Comparison of ENCODE assay signal across 27 cellular contexts in the genomic region with DNA sequence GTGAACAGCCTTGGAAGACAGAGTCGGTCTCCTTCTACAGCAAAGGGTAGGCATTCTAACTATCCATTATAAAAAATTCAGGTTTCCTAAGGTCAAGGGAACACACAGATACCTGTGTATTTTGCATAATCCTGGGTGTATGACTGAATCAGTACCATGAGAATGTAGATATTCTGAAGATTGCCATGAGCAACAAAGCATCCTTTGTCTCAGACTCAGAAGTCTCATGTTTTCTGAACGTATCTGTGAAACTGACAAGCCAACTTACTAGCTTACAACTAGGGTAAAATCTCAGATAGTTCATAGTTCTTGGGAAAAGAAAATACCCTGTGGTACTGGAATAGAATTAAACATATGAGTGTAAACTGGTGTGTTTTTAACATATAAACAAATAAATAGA. TPM values are rescaled to one million over a fixed set of nuclear protein-coding genes. Genes with fewer than 3 reads are reported as not detected.
DNase-seq lines count a peak whose midpoint lies in the region; ATAC-seq, FAIRE-seq and TF ChIP-seq lines count a peak whose summit lies in the region.
"Had no signal": no experiment of that assay in that cellular context is flagged by ENCODE, and none has a peak within 500 bp of the region (broad histone marks: within the 10 kb centered on the region; RNA-seq: fewer than 3 reads in every experiment).

No MANE protein-coding gene starts in this region.

- H3K36me3 ChIP-seq in HepG2 (replicated peaks in 1 of 2; ENCODE audit: control insufficient read depth in 1 of 2, insufficient read depth in 2 of 2, low read length in 2 of 2) = no peaks in the 10 kb centered on the region
- no peaks in the 10 kb centered on the region for H3K36me3 ChIP-seq in right lobe of liver
- H3K36me3 ChIP-seq: BE2C, HAP-1 had no signal

- no peak overlapping the region for H3K4me2 ChIP-seq in HepG2 (ENCODE audit: low read depth, low read length)
- H3K4me2 ChIP-seq: A549 had no signal

- intact Hi-C loops in HepG2 (cut with micrococcal nuclease; ENCODE audit: unreplicated experiment) (no loop called here), right lobe of liver (cut with DNase I) (no loop called here)

- H3K4me1 ChIP-seq in HepG2 (ENCODE audit: insufficient read depth, low read length) (peaks cover 28% of the 10 kb centered on the region), right lobe of liver (no peaks in the 10 kb centered on the region)
- H3K4me1 ChIP-seq: A549, BE2C, HAP-1 had no signal

- in situ Hi-C loops in HepG2 (cut with HindIII; ENCODE audit: extremely low pct_ligation_motif_present, low pct_unique_long_range_greater_than_20kb) (no loop called here), SK-MEL-5 (cut with HindIII; ENCODE audit: low pct_unique_long_range_greater_than_20kb, low sequenced_read_pairs) (no loop called here)

- H3K4me3 Mint-ChIP-seq in activated T-cell treated with anti-CD3 and anti-CD28 coated beads, Interleukin-2, amount 50 U/mL, for 72 hours = no peak overlapping the region
- H3K4me3 Mint-ChIP-seq: CD14-positive monocyte; CD4-positive, alpha-beta T cell; CD8-positive, alpha-beta memory T cell; HFFc6 had no signal

- DNase-seq in HepG2 (ENCODE audit: low spot score) (peak; percentile 20), right lobe of liver (no peak), SK-MEL-5 (ENCODE audit: low read depth, low spot score) (peak; percentile 25), globus pallidus (ENCODE audit: low spot score) (peak; percentile 18), pons (ENCODE audit: low spot score) (peak; percentile 54), D341Med (ENCODE audit: low spot score) (no peak)
- DNase-seq in activated T-cell treated with anti-CD3 and anti-CD28 coated beads, Interleukin-2, amount 50 U/mL, for 72 hours = no peak
- DNase-seq: 8988T; ACHN; AML-193; BE2C; Calu3; CD4-positive, alpha-beta T cell; CD8-positive, alpha-beta memory T cell; COR-L47; DMS153; DND-41; GOT3; HFFc6 had no signal

- H3K36me3 Mint-ChIP-seq in activated T-cell treated with anti-CD3 and anti-CD28 coated beads, Interleukin-2, amount 50 U/mL, for 72 hours (ENCODE audit: insufficient read depth in 2 of 2) = peaks cover 18 to 54% of the 10 kb centered on the region in 2 donors

- no peaks in the 10 kb centered on the region for H3K27me3 Mint-ChIP-seq in activated T-cell treated with anti-CD3 and anti-CD28 coated beads, Interleukin-2, amount 50 U/mL, for 72 hours (ENCODE audit: low read depth)
- H3K27me3 Mint-ChIP-seq: CD4-positive, alpha-beta T cell; CD8-positive, alpha-beta memory T cell had no signal

- ATAC-seq in HepG2 (no peak), right lobe of liver (no peak), HG03175 (IDR thresholded peaks at IDR 0.05; ENCODE audit: unreplicated experiment) (no peak)
- ATAC-seq in activated T-cell treated with anti-CD3 and anti-CD28 coated beads, Interleukin-2, amount 50 U/mL, for 72 hours (replicated peaks in 1 of 2) = no peak
- ATAC-seq: A549 had no signal

- peaks cover 9% of the 10 kb centered on the region for H3K79me2 ChIP-seq in HepG2 (ENCODE audit: insufficient read depth, low read length)

- no peak overlapping the region for H2AFZ ChIP-seq in HepG2 (ENCODE audit: low read length)

- TF ChIP-seq RAD21 in HepG2 (CRISPR knock-in tag; IDR thresholded peaks at IDR 0.05) = no peak

- POLR2A ChIA-PET in HepG2 (lab: Yijun Ruan, JAX) = no interaction called here

- no TSS peak for BruUV-seq in HepG2 (replicated peaks; lab: Mats Ljungman, UMichigan)

- WGBS in HepG2 (ENCODE audit: low lambda C conversion rate) = 76% methylated on average over 2 of the region's 2 CpGs
- 96% methylated on average over 2 of the region's 2 CpGs for WGBS in right lobe of liver (ENCODE audit: insufficient coverage, low coverage, low lambda C conversion rate, missing lambda C conversion rate)

- H3K9me3 ChIP-seq in HepG2 (ENCODE audit: low read length) = no peaks in the 10 kb centered on the region
- peaks cover 0 to 14% (median 3%) of the 10 kb centered on the region in 4 donors for H3K9me3 ChIP-seq in right lobe of liver
- H3K9me3 ChIP-seq: BE2C had no signal

- H3K4me3 ChIP-seq in HepG2 (replicated peaks in 1 of 3; ENCODE audit: insufficient read depth in 1 of 3, low read depth in 2 of 3, low read length in 3 of 3) (no peak overlapping the region), right lobe of liver (no peak overlapping the region)
- H3K4me3 ChIP-seq: A549; BLaER1 treated with 17β-estradiol and CSF1 and Interleukin-3, amounts not matched to agents 10 nM and 100 nM; HAP-1 had no signal

- H3K4me1 Mint-ChIP-seq in activated T-cell treated with anti-CD3 and anti-CD28 coated beads, Interleukin-2, amount 50 U/mL, for 72 hours (ENCODE audit: low read depth) = peaks cover 20% of the 10 kb centered on the region
- H3K4me1 Mint-ChIP-seq: CD14-positive monocyte had no signal

- no peak for FAIRE-seq in HepG2 (lab: Jason Lieb, UNC)
- FAIRE-seq: G401.6, GM12892, H54 had no signal

- H3K27me3 ChIP-seq in HepG2 (ENCODE audit: control insufficient read depth in 1 of 2, insufficient read depth in 2 of 2, low read length in 2 of 2) = no peaks in the 10 kb centered on the region
- H3K27me3 ChIP-seq in right lobe of liver = no peaks in the 10 kb centered on the region
- H3K27me3 ChIP-seq: BE2C; BLaER1 treated with 17β-estradiol and CSF1 and Interleukin-3, amounts not matched to agents 10 nM and 100 nM had no signal

- H3K27ac ChIP-seq in HepG2 (ENCODE audit: extremely low read length, insufficient read depth, low read length) (no peak overlapping the region), right lobe of liver (no peak overlapping the region)
- H3K27ac ChIP-seq: A549 had no signal

- H3K9ac ChIP-seq in HepG2 (ENCODE audit: insufficient read depth, low read depth, low read length) = no peak overlapping the region
- H3K9ac ChIP-seq: BLaER1 treated with 17β-estradiol and CSF1 and Interleukin-3, amounts not matched to agents 10 nM and 100 nM had no signal

- peaks cover 1 to 6% of the 10 kb centered on the region in 2 donors for H3K9me3 Mint-ChIP-seq in activated T-cell treated with anti-CD3 and anti-CD28 coated beads, Interleukin-2, amount 50 U/mL, for 72 hours

- TF ChIP-seq POLR2A in HepG2 (IDR thresholded peaks at IDR 0.05; ENCODE audit: insufficient read depth in 1 of 2, low read depth in 2 of 2, low read length in 2 of 2) = no peak
- no peak for TF ChIP-seq POLR2A in right lobe of liver (IDR thresholded peaks at IDR 0.05)

- TF ChIP-seq EP300 in HepG2 (IDR thresholded peaks at IDR 0.05; ENCODE audit: low read depth in 2 of 2, low read length in 2 of 2) (no peak), HepG2 (CRISPR knock-in tag; IDR thresholded peaks at IDR 0.05; ENCODE audit: borderline replicate concordance) (no peak)

- CTCF ChIA-PET in HepG2 (lab: Yijun Ruan, JAX; ENCODE audit: low intra/inter-chr PET ratio, low total read pairs) = no interaction called here

- TF ChIP-seq CTCF in HepG2 (CRISPR knock-in tag; IDR thresholded peaks at IDR 0.05) = no peak
- TF ChIP-seq CTCF in right lobe of liver (IDR thresholded peaks at IDR 0.05) = no peak

- no peaks in the 10 kb centered on the region for H4K20me1 ChIP-seq in HepG2 (ENCODE audit: insufficient read depth, low read length)

- no peak overlapping the region for H3K27ac Mint-ChIP-seq in activated T-cell treated with anti-CD3 and anti-CD28 coated beads, Interleukin-2, amount 50 U/mL, for 72 hours
- H3K27ac Mint-ChIP-seq: CD4-positive, alpha-beta T cell; CD8-positive, alpha-beta memory T cell; HFFc6 had no signal

RNA-seq across cellular contexts. Expression of gene ZNF566, which starts 6.5 kb away (rescaled TPM):
- total RNA-seq in HepG2 (2016; rRNA removed; fragmentation: Illumina TruSeq; extraction: Trizol) = 13.7 and 19.0 TPM in 2 replicates
- total RNA-seq in HepG2 (2016; cell fraction: cytosol; rRNA removed; fragmentation: Illumina TruSeq; extraction: Trizol; ENCODE audit: low read depth) = 5.5 and 6.3 TPM in 2 replicates
- total RNA-seq in HepG2 (2016; cell fraction: insoluble cytoplasmic fraction; rRNA removed; fragmentation: Illumina TruSeq; extraction: Trizol) = 11.4 and 18.0 TPM in 2 replicates
- total RNA-seq in HepG2 (2016; cell fraction: membrane; rRNA removed; fragmentation: Illumina TruSeq; extraction: Trizol) = 8.9 and 10.3 TPM in 2 replicates
- 12.0 and 14.2 TPM in 2 replicates for total RNA-seq in HepG2 (2016; cell fraction: nucleus; rRNA removed; fragmentation: Illumina TruSeq; extraction: Trizol)
- 4.8 and 5.9 TPM in 2 replicates for polyA plus RNA-seq in HepG2 (2011; rRNA removed)
- polyA plus RNA-seq in HepG2 (2011; cell fraction: cytosol; rRNA removed) = 3.5 and 4.2 TPM in 2 replicates
- 5.7 and 6.7 TPM in 2 replicates for polyA plus RNA-seq in HepG2 (2011; cell fraction: nucleus; rRNA removed)
- 4.9 and 7.4 TPM in 2 replicates for polyA plus RNA-seq in HepG2 (2012)
- 0.32 and 0.90 TPM in 2 replicates for polyA plus RNA-seq in HepG2 (2016; cell fraction: cytosol; fragmentation: Illumina TruSeq; extraction: Trizol; ENCODE audit: low read depth)
- polyA plus RNA-seq in HepG2 (2016; cell fraction: insoluble cytoplasmic fraction; fragmentation: Illumina TruSeq; extraction: Trizol; ENCODE audit: low read depth) = 10.9 and 11.3 TPM in 2 replicates
- polyA plus RNA-seq in HepG2 (2016; cell fraction: membrane; fragmentation: Illumina TruSeq; extraction: Trizol; ENCODE audit: low read depth) = 2.0 and 2.5 TPM in 2 replicates
- 10.8 and 12.6 TPM in 2 replicates for polyA plus RNA-seq in HepG2 (2016; cell fraction: nucleus; fragmentation: Illumina TruSeq; extraction: Trizol; ENCODE audit: insufficient read depth, low read depth)
- 4.3 and 6.3 TPM in 2 replicates for polyA minus RNA-seq in HepG2 (2011; rRNA and poly(A)+ RNA removed; ENCODE audit: low replicate concordance)
- 3.7 and 4.8 TPM in 2 replicates for polyA minus RNA-seq in HepG2 (2011; cell fraction: cytosol; rRNA and poly(A)+ RNA removed)
- 15.5 and 16.7 TPM in 2 replicates for polyA minus RNA-seq in HepG2 (2011; cell fraction: nucleus; rRNA and poly(A)+ RNA removed)
- 1 to 10 TPM; 4.1 to 7.8 (median 5.1) TPM for total RNA-seq in right lobe of liver
- total RNA-seq in SK-MEL-5 (2014; rRNA removed; shearing (Covaris generic)) = 8.2 and 10.2 TPM in 2 replicates
- 5.8 and 6.9 TPM in 2 replicates for polyA plus RNA-seq in SK-MEL-5 (2015; cell fraction: cytosol; rRNA removed)
- 7.4 and 9.4 TPM in 2 replicates for polyA plus RNA-seq in SK-MEL-5 (2015; cell fraction: nucleus; rRNA removed)
- 1 to 10 TPM; 5.8 to 7.8 TPM for total RNA-seq in activated T-cell treated with anti-CD3 and anti-CD28 coated beads, Interleukin-2, amount 50 U/mL, for 72 hours

RNA-seq across cellular contexts. Expression of gene ZNF260, which starts 45.2 kb away (rescaled TPM):
- total RNA-seq in HepG2 (2016; rRNA removed; fragmentation: Illumina TruSeq; extraction: Trizol) = 10.5 and 19.9 TPM in 2 replicates
- total RNA-seq in HepG2 (2016; cell fraction: cytosol; rRNA removed; fragmentation: Illumina TruSeq; extraction: Trizol; ENCODE audit: low read depth) = 1.3 and 3.1 TPM in 2 replicates
- 10.4 and 16.0 TPM in 2 replicates for total RNA-seq in HepG2 (2016; cell fraction: insoluble cytoplasmic fraction; rRNA removed; fragmentation: Illumina TruSeq; extraction: Trizol)
- total RNA-seq in HepG2 (2016; cell fraction: membrane; rRNA removed; fragmentation: Illumina TruSeq; extraction: Trizol) = 6.1 and 7.8 TPM in 2 replicates
- 14.5 and 15.1 TPM in 2 replicates for total RNA-seq in HepG2 (2016; cell fraction: nucleus; rRNA removed; fragmentation: Illumina TruSeq; extraction: Trizol)
- polyA plus RNA-seq in HepG2 (2011; rRNA removed) = 2.8 and 3.1 TPM in 2 replicates
- 1.1 and 2.2 TPM in 2 replicates for polyA plus RNA-seq in HepG2 (2011; cell fraction: cytosol; rRNA removed)
- polyA plus RNA-seq in HepG2 (2011; cell fraction: nucleus; rRNA removed) = 1.2 and 2.4 TPM in 2 replicates
- 3.0 and 5.1 TPM in 2 replicates for polyA plus RNA-seq in HepG2 (2012)
- polyA plus RNA-seq in HepG2 (2016; cell fraction: cytosol; fragmentation: Illumina TruSeq; extraction: Trizol; ENCODE audit: low read depth) = 0.45 and 0.51 TPM in 2 replicates
- polyA plus RNA-seq in HepG2 (2016; cell fraction: insoluble cytoplasmic fraction; fragmentation: Illumina TruSeq; extraction: Trizol; ENCODE audit: low read depth) = 9.4 and 12.6 TPM in 2 replicates
- polyA plus RNA-seq in HepG2 (2016; cell fraction: membrane; fragmentation: Illumina TruSeq; extraction: Trizol; ENCODE audit: low read depth) = 1.9 and 2.3 TPM in 2 replicates
- 12.1 and 13.3 TPM in 2 replicates for polyA plus RNA-seq in HepG2 (2016; cell fraction: nucleus; fragmentation: Illumina TruSeq; extraction: Trizol; ENCODE audit: insufficient read depth, low read depth)
- polyA minus RNA-seq in HepG2 (2011; rRNA and poly(A)+ RNA removed; ENCODE audit: low replicate concordance) = 9.2 and 33.0 TPM in 2 replicates
- polyA minus RNA-seq in HepG2 (2011; cell fraction: cytosol; rRNA and poly(A)+ RNA removed) = 7.2 and 12.3 TPM in 2 replicates
- polyA minus RNA-seq in HepG2 (2011; cell fraction: nucleus; rRNA and poly(A)+ RNA removed) = 11.2 and 14.8 TPM in 2 replicates
- total RNA-seq in right lobe of liver = 1 to 10 TPM; 2.8 to 5.2 (median 4.2) TPM
- total RNA-seq in SK-MEL-5 (2014; rRNA removed; shearing (Covaris generic)) = 9.0 and 12.0 TPM in 2 replicates
- 6.0 and 7.3 TPM in 2 replicates for polyA plus RNA-seq in SK-MEL-5 (2015; cell fraction: cytosol; rRNA removed)
- 10.5 and 13.6 TPM in 2 replicates for polyA plus RNA-seq in SK-MEL-5 (2015; cell fraction: nucleus; rRNA removed)
- total RNA-seq in activated T-cell treated with anti-CD3 and anti-CD28 coated beads, Interleukin-2, amount 50 U/mL, for 72 hours = 10 to 100 TPM; 10.1 to 12.2 TPM

Comparison
In these comparisons a context has a peak if more than half of its experiments do, and no peak if none do; other contexts are left out.
1. DNase-seq: peak in HepG2 (single experiment), SK-MEL-5 (single experiment), globus pallidus (single experiment) and pons (single experiment); none in right lobe of liver (0 of 3), activated T-cell treated with anti-CD3 and anti-CD28 coated beads, Interleukin-2, amount 50 U/mL, for 72 hours (0 of 2) and D341Med (single experiment).